23 cellular contexts compared by ENCODE assay signal in genomic region chr7:46571996-46572395, GRCh38.
"Had no signal": no experiment of that assay in that cellular context is flagged by ENCODE, and none has a peak within 500 bp of the region (broad histone marks: within the 10 kb centered on the region; RNA-seq: fewer than 3 reads in every experiment).

No MANE protein-coding gene starts in this region.

- H3K27me3 ChIP-seq: gastroesophageal sphincter, neutrophil, right lobe of liver, spleen, testis, tibial nerve, upper lobe of right lung had no signal

- FAIRE-seq: endothelial cell of umbilical vein had no signal

- H3K27me3 Mint-ChIP-seq: naive thymus-derived CD8-positive, alpha-beta T cell; stimulated activated naive CD8-positive, alpha-beta T cell treated with anti-CD3 and anti-CD28 coated beads, Interleukin-15, amount 100 ng/mL, for 72 hours had no signal

- H3K4me3 ChIP-seq: coronary artery, gastroesophageal sphincter, mucosa of descending colon, psoas muscle, right lobe of liver, spleen, testis, tibial nerve, upper lobe of right lung had no signal

- H3K4me1 ChIP-seq: gastroesophageal sphincter, psoas muscle, right lobe of liver, testis, tibial nerve, upper lobe of right lung had no signal

- DNase-seq: effector CD4-positive, alpha-beta T cell; endodermal cell; erythroblast; glutamatergic neuron; kidney glomerular epithelial cell; mucosa of descending colon; naive thymus-derived CD8-positive, alpha-beta T cell; psoas muscle; retina; right lobe of liver; spleen; stimulated activated CD4-positive, alpha-beta T cell treated with anti-CD3 and anti-CD28 coated beads, Interleukin-15, amount 100 ng/mL, for 24 hours; stimulated activated CD4-positive, alpha-beta T cell treated with anti-CD3 and anti-CD28 coated beads, Interleukin-1b, Interleukin-23, amount 100 ng/mL, for 48 hours; stimulated activated CD4-positive, alpha-beta T cell treated with anti-CD3 and anti-CD28 coated beads, Interleukin-4, amount 100 ng/mL, for 4 hours; stimulated activated naive B cell treated with anti-CD40 and anti-IgM and Interleukin-4, amounts not matched to agents 10 μg/mL and 1 μg/mL and 100 μg/mL, for 72 hours; stimulated activated naive CD8-positive, alpha-beta T cell treated with anti-CD3 and anti-CD28 coated beads, Interleukin-15, amount 100 ng/mL, for 72 hours; testis; upper lobe of right lung had no signal

- H3K36me3 ChIP-seq: gastroesophageal sphincter, neutrophil, right lobe of liver, spleen, tibial nerve, upper lobe of right lung had no signal

- H3K9me3 Mint-ChIP-seq: endodermal cell had no signal

- H3K4me1 Mint-ChIP-seq: naive thymus-derived CD8-positive, alpha-beta T cell; stimulated activated naive B cell treated with anti-CD40 and anti-IgM and Interleukin-4, amounts not matched to agents 10 μg/mL and 1 μg/mL and 100 μg/mL, for 72 hours; stimulated activated naive CD8-positive, alpha-beta T cell treated with anti-CD3 and anti-CD28 coated beads, Interleukin-15, amount 100 ng/mL, for 72 hours had no signal

- H3K27ac Mint-ChIP-seq: endodermal cell; naive thymus-derived CD8-positive, alpha-beta T cell; stimulated activated naive B cell treated with anti-CD40 and anti-IgM and Interleukin-4, amounts not matched to agents 10 μg/mL and 1 μg/mL and 100 μg/mL, for 72 hours; stimulated activated naive CD8-positive, alpha-beta T cell treated with anti-CD3 and anti-CD28 coated beads, Interleukin-15, amount 100 ng/mL, for 72 hours had no signal

- H3K27ac ChIP-seq: coronary artery, gastroesophageal sphincter, neutrophil, psoas muscle, right lobe of liver, spleen, testis, tibial nerve, upper lobe of right lung had no signal

- H3K36me3 Mint-ChIP-seq: stimulated activated naive B cell treated with anti-CD40 and anti-IgM and Interleukin-4, amounts not matched to agents 10 μg/mL and 1 μg/mL and 100 μg/mL, for 72 hours had no signal

- H3K4me3 Mint-ChIP-seq: endodermal cell; naive thymus-derived CD8-positive, alpha-beta T cell; stimulated activated naive B cell treated with anti-CD40 and anti-IgM and Interleukin-4, amounts not matched to agents 10 μg/mL and 1 μg/mL and 100 μg/mL, for 72 hours; stimulated activated naive CD8-positive, alpha-beta T cell treated with anti-CD3 and anti-CD28 coated beads, Interleukin-15, amount 100 ng/mL, for 72 hours had no signal

- H3K9me3 ChIP-seq: mucosa of descending colon, neutrophil, right lobe of liver, testis, upper lobe of right lung had no signal
